ENCODE assay signal across 9 cellular contexts in the genomic region with DNA sequence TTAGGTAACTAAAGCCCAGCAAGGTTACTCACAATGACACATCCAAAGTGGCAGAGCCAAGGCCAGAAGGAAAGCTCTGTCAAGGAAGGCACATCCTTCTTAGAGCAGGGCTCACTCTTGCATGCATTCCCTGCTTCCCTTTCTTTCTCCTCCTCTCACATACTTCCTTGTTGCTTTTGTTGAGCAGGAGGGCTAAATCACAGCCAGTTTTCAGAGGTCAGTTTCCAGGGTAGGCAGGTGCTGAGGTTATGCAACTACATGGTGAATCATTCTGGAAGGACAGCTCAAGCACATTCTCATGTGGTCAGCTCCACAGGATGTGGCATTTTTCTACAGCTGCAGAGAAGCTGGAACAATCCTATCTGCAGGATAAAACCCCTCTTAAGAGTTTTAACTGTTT.
DNase-seq lines count a peak whose midpoint lies in the region; ATAC-seq and TF ChIP-seq lines count a peak whose summit lies in the region.
"Had no signal": no experiment of that assay in that cellular context is flagged by ENCODE, and none has a peak within 500 bp of the region (broad histone marks: within the 10 kb centered on the region; RNA-seq: fewer than 3 reads in every experiment).

No MANE protein-coding gene starts in this region.

- H3K36me3 ChIP-seq in Panc1 (ENCODE audit: control insufficient read depth, insufficient read depth, low read length) (no peaks in the 10 kb centered on the region), colonic mucosa (no peaks in the 10 kb centered on the region)
- H3K36me3 ChIP-seq: thoracic aorta had no signal

- in situ Hi-C loops in Panc1 (cut with HindIII; ENCODE audit: low pct_unique_long_range_greater_than_20kb, low sequenced_read_pairs) (no loop called here), KBM-7 (cut with MboI; ENCODE audit: low pct_unique_long_range_greater_than_20kb, low sequenced_read_pairs) (no loop called here)

- no peak for TF ChIP-seq CTCF in Panc1 (IDR thresholded peaks at IDR 0.05)
- TF ChIP-seq CTCF in colonic mucosa (IDR thresholded peaks at IDR 0.05) = no peak

- CTCF ChIA-PET in Panc1 (lab: Charles Lee) = no interaction called here

- no peak overlapping the region for H3K4me3 ChIP-seq in Panc1 (ENCODE audit: low read depth in 2 of 2, low read length in 2 of 2)
- no peak overlapping the region for H3K4me3 ChIP-seq in colonic mucosa
- H3K4me3 ChIP-seq: thoracic aorta had no signal

- BruUV-seq in Panc1 (replicated peaks; lab: Mats Ljungman, UMichigan) = no TSS peak

- no peak overlapping the region for H3K9ac ChIP-seq in colonic mucosa (ENCODE audit: low read depth in 2 of 2, low read length in 2 of 2)

- intact Hi-C loops in Panc1 (cut with micrococcal nuclease; ENCODE audit: unreplicated experiment) (no loop called here), colonic mucosa (cut with DNase I) (no loop called here)

- H3K27me3 ChIP-seq in Panc1 (ENCODE audit: control insufficient read depth, insufficient read depth, low read length) (no peaks in the 10 kb centered on the region), colonic mucosa (no peaks in the 10 kb centered on the region)

- no peaks in the 10 kb centered on the region for H3K4me1 ChIP-seq in Panc1 (ENCODE audit: control insufficient read depth, insufficient read depth, low read length)
- no peaks in the 10 kb centered on the region for H3K4me1 ChIP-seq in colonic mucosa

- H3K9me3 ChIP-seq in Panc1 (ENCODE audit: control insufficient read depth, insufficient read depth, low read depth, low read length) (no peaks in the 10 kb centered on the region), colonic mucosa (no peaks in the 10 kb centered on the region)
- H3K9me3 ChIP-seq: thoracic aorta had no signal

- peak; percentile 31 for DNase-seq in GM03348 (ENCODE audit: low spot score)
- peak; percentile 5 for DNase-seq in Panc1 (ENCODE audit: low read depth, low spot score)
- DNase-seq in fibroblast of peridontal ligament (ENCODE audit: extremely low read depth) = peak; percentile 49
- DNase-seq in renal cortical epithelial cell (ENCODE audit: low read depth) = peak; percentile 100
- no peak for DNase-seq in colonic mucosa
- DNase-seq in NCI-H2107 treated with DMSO at 0.1 percent for 48 hours (lab: John Stamatoyannopoulos, UW; ENCODE audit: unreplicated experiment) = no peak
- no peak for DNase-seq in nucleus accumbens (lab: John Stamatoyannopoulos, UW)
- no peak for DNase-seq in KBM-7

- H3K27ac ChIP-seq in Panc1 (ENCODE audit: low read length) (no peak overlapping the region), colonic mucosa (no peak overlapping the region)
- H3K27ac ChIP-seq: thoracic aorta had no signal

- POLR2A ChIA-PET in Panc1 (lab: Charles Lee) = interaction anchor here (0.6 kb wide), 1 partner anchor 9 kb away, joined by 3 read pairs; no protein-coding TSS in a partner anchor

- no peak for ATAC-seq in Panc1

Comparison
In these comparisons a context has a peak if more than half of its experiments do, and no peak if none do; other contexts are left out.
1. DNase-seq: peak in GM03348 (single experiment), Panc1 (single experiment), fibroblast of peridontal ligament (single experiment) and renal cortical epithelial cell (single experiment); none in colonic mucosa (single experiment), NCI-H2107 treated with DMSO at 0.1 percent for 48 hours (single experiment), nucleus accumbens (0 of 56) and KBM-7 (single experiment).